ENCODE assay signal across 27 cellular contexts in genomic region chr18:48671561-48671945, GRCh38.
"Had no signal": no experiment of that assay in that cellular context is flagged by ENCODE, and none has a peak within 500 bp of the region (broad histone marks: within the 10 kb centered on the region; RNA-seq: fewer than 3 reads in every experiment).

No MANE protein-coding gene starts in this region.

- H3K4me3 ChIP-seq: pancreas, psoas muscle, right lobe of liver, sigmoid colon, suprapubic skin, testis, tibial artery, transverse colon, upper lobe of right lung, uterus had no signal

- ATAC-seq: naive thymus-derived CD8-positive, alpha-beta T cell; natural killer cell treated with Interleukin-12 subunit alpha and Interleukin-12 subunit beta and Interleukin-15 and Interleukin-18, amount 100 ng/mL, for 72 hours; pancreas; psoas muscle; right cardiac atrium; stimulated activated memory B cell treated with anti-CD40 and anti-IgM and Interleukin-4, amounts not matched to agents 10 μg/mL and 1 μg/mL and 100 μg/mL, for 72 hours; stimulated activated naive CD8-positive, alpha-beta T cell treated with anti-CD3 and anti-CD28 coated beads, Interleukin-15, amount 100 ng/mL, for 72 hours; stimulated activated naive CD8-positive, alpha-beta T cell treated with anti-CD3 and anti-CD28 coated beads, Interleukin-15, Interleukin-2, amounts not matched to agents 100 U/mL and 50 U/mL, for 24 hours; upper lobe of right lung had no signal

- H3K27me3 ChIP-seq: pancreas, right lobe of liver, sigmoid colon, suprapubic skin, testis, tibial artery, transverse colon, upper lobe of right lung, uterus had no signal

- H3K4me1 ChIP-seq: pancreas had no signal

- H3K27me3 Mint-ChIP-seq: naive B cell; natural killer cell treated with Interleukin-12 subunit alpha and Interleukin-12 subunit beta and Interleukin-15 and Interleukin-18, amount 100 ng/mL, for 72 hours; stimulated activated memory B cell treated with anti-CD40 and anti-IgM and Interleukin-4, amounts not matched to agents 10 μg/mL and 1 μg/mL and 100 μg/mL, for 72 hours; stimulated activated naive CD8-positive, alpha-beta T cell treated with anti-CD3 and anti-CD28 coated beads, Interleukin-15, amount 100 ng/mL, for 72 hours; type B pancreatic cell had no signal

- H3K9me3 ChIP-seq: pancreas, psoas muscle, right lobe of liver, sigmoid colon, suprapubic skin, testis, transverse colon, upper lobe of right lung had no signal

- H3K27ac Mint-ChIP-seq: naive thymus-derived CD8-positive, alpha-beta T cell; natural killer cell treated with Interleukin-12 subunit alpha and Interleukin-12 subunit beta and Interleukin-15 and Interleukin-18, amount 100 ng/mL, for 72 hours; nephron progenitor cell; stimulated activated memory B cell treated with anti-CD40 and anti-IgM and Interleukin-4, amounts not matched to agents 10 μg/mL and 1 μg/mL and 100 μg/mL, for 72 hours; stimulated activated naive CD8-positive, alpha-beta T cell treated with anti-CD3 and anti-CD28 coated beads, Interleukin-15, amount 100 ng/mL, for 72 hours; type B pancreatic cell had no signal

- DNase-seq: naive B cell; nephron progenitor cell; nucleus accumbens; pancreas; psoas muscle; right cardiac atrium; stimulated activated CD4-positive, alpha-beta T cell treated with anti-CD3 and anti-CD28 coated beads, Interleukin-1b, Interleukin-23, amount 100 ng/mL, for 48 hours; stimulated activated CD4-positive, alpha-beta T cell treated with anti-CD3 and anti-CD28 coated beads, Interleukin-4, amount 100 ng/mL, for 1 hour; stimulated activated CD4-positive, alpha-beta T cell treated with anti-CD3 and anti-CD28 coated beads, Interleukin-4, amount 100 ng/mL, for 4 hours; stimulated activated CD8-positive, alpha-beta memory T cell treated with anti-CD3 and anti-CD28 coated beads, Interleukin-4, amount 100 ng/mL, for 48 hours; stimulated activated naive CD4-positive, alpha-beta T cell; stimulated activated naive CD8-positive, alpha-beta T cell treated with anti-CD3 and anti-CD28 coated beads, Interleukin-15, amount 100 ng/mL, for 72 hours; stimulated activated naive CD8-positive, alpha-beta T cell treated with anti-CD3 and anti-CD28 coated beads, Interleukin-15, Interleukin-2, amounts not matched to agents 100 U/mL and 50 U/mL, for 24 hours; substantia nigra; transverse colon; uterus had no signal

- H3K27ac ChIP-seq: pancreas, psoas muscle, sigmoid colon, suprapubic skin, testis, tibial artery, transverse colon, upper lobe of right lung, uterus had no signal

- H3K36me3 ChIP-seq: pancreas, upper lobe of right lung, uterus had no signal

- H3K4me3 Mint-ChIP-seq: naive B cell; naive thymus-derived CD8-positive, alpha-beta T cell; natural killer cell treated with Interleukin-12 subunit alpha and Interleukin-12 subunit beta and Interleukin-15 and Interleukin-18, amount 100 ng/mL, for 72 hours; nephron progenitor cell; neural crest cell; stimulated activated memory B cell treated with anti-CD40 and anti-IgM and Interleukin-4, amounts not matched to agents 10 μg/mL and 1 μg/mL and 100 μg/mL, for 72 hours; stimulated activated naive CD8-positive, alpha-beta T cell treated with anti-CD3 and anti-CD28 coated beads, Interleukin-15, amount 100 ng/mL, for 72 hours; type B pancreatic cell had no signal
